ENCODE assay signal across 20 cellular contexts in genomic region chr1:170241266-170241851, GRCh38.
DNase-seq lines count a peak whose midpoint lies in the region; ATAC-seq and TF ChIP-seq lines count a peak whose summit lies in the region.
"Had no signal": no experiment of that assay in that cellular context is flagged by ENCODE, and none has a peak within 500 bp of the region (broad histone marks: within the 10 kb centered on the region; RNA-seq: fewer than 3 reads in every experiment).

No MANE protein-coding gene starts in this region.

- TF ChIP-seq CTCF in AG10803 (conservative IDR thresholded peaks at IDR 0.05; ENCODE audit: low read length) (no peak), Loucy (conservative IDR thresholded peaks at IDR 0.05; ENCODE audit: low read length) (no peak), fibroblast of pulmonary artery (IDR thresholded peaks at IDR 0.05; ENCODE audit: low read length, missing control alignments) (no peak)

- no peaks in the 10 kb centered on the region for H3K4me1 ChIP-seq in Loucy (ENCODE audit: insufficient read depth, low read length, poor library complexity, severe bottlenecking)
- H3K4me1 ChIP-seq: Caco-2 had no signal

- no peak overlapping the region for H3K9ac ChIP-seq in Loucy (ENCODE audit: low read depth, low read length, poor library complexity, severe bottlenecking)

- H4K20me1 ChIP-seq in Loucy (ENCODE audit: insufficient read depth, low read length, poor library complexity, severe bottlenecking) = no peaks in the 10 kb centered on the region

- no peak for ATAC-seq in GM19023 (IDR thresholded peaks at IDR 0.05; ENCODE audit: unreplicated experiment)

- no peaks in the 10 kb centered on the region for H3F3A ChIP-seq in Loucy (ENCODE audit: low read depth)

- no peaks in the 10 kb centered on the region for H3K36me3 ChIP-seq in Loucy (ENCODE audit: insufficient read depth, low read length)

- DNase-seq in AG10803 (ENCODE audit: low read depth) = peak; percentile 24
- peak; percentile 26 for DNase-seq in fibroblast of pulmonary artery (ENCODE audit: low read depth)
- peak; percentile 43 for DNase-seq in iris pigment epithelial cell (ENCODE audit: low read depth)
- DNase-seq in NCI-H748 (lab: John Stamatoyannopoulos, UW; ENCODE audit: unreplicated experiment) = no peak
- no peak for DNase-seq in retina
- DNase-seq in DMS 273 (lab: John Stamatoyannopoulos, UW; ENCODE audit: unreplicated experiment) = no peak
- DNase-seq: Caco-2; CD4-positive, alpha-beta T cell; DMS153; GOT3; Kasumi-1; NCI-H1105; NCI-H2081; NCI-H446 treated with DMSO at 0.1 percent for 48 hours; NCI-H748 treated with DMSO at 0.1 percent for 48 hours; NK-92 treated with Interleukin-12 subunit alpha and Interleukin-12 subunit beta, amount 100 ng/mL, for 24 hours; SHP77 treated with DMSO at 0.1 percent for 48 hours had no signal

- H3K9me3 ChIP-seq in Loucy (ENCODE audit: insufficient read depth, low read depth, low read length) = no peaks in the 10 kb centered on the region
- H3K9me3 ChIP-seq: Caco-2 had no signal

- no peaks in the 10 kb centered on the region for H3K27me3 ChIP-seq in Loucy (ENCODE audit: insufficient read depth, low read length, poor library complexity, severe bottlenecking)

- no peak overlapping the region for H3K4me2 ChIP-seq in Loucy (ENCODE audit: low read depth, low read length, poor library complexity, severe bottlenecking)

- no peak overlapping the region for H3K4me3 ChIP-seq in AG10803 (ENCODE audit: low read length)
- no peak overlapping the region for H3K4me3 ChIP-seq in Loucy (ENCODE audit: low read length, poor library complexity, severe bottlenecking)
- H3K4me3 ChIP-seq in fibroblast of pulmonary artery (replicated peaks; ENCODE audit: low read depth, low read length) = no peak overlapping the region
- H3K4me3 ChIP-seq: GM12878 had no signal

- H3K9me2 ChIP-seq in Loucy (replicated peaks; ENCODE audit: low read depth, low read length) = no peaks in the 10 kb centered on the region

- peak overlapping the region; percentile 35; the same call in 1 of the 2 replicates for H2AFZ ChIP-seq in Loucy (ENCODE audit: low read length)

- H3K79me2 ChIP-seq in Loucy (ENCODE audit: insufficient read depth, low read length) = no peaks in the 10 kb centered on the region

Comparison
In these comparisons a context has a peak if more than half of its experiments do, and no peak if none do; other contexts are left out.
1. DNase-seq: peak in AG10803 (single experiment), fibroblast of pulmonary artery (single experiment) and iris pigment epithelial cell (single experiment); none in NCI-H748 (single experiment), retina (single experiment) and DMS 273 (single experiment).